12 cellular contexts compared by ENCODE assay signal in genomic region chr3:152280539-152280938, GRCh38. TPM values are rescaled to one million over a fixed set of nuclear protein-coding genes. Genes with fewer than 3 reads are reported as not detected.
DNase-seq lines count a peak whose midpoint lies in the region; ATAC-seq and TF ChIP-seq lines count a peak whose summit lies in the region.
"Had no signal": no experiment of that assay in that cellular context is flagged by ENCODE, and none has a peak within 500 bp of the region (broad histone marks: within the 10 kb centered on the region; RNA-seq: fewer than 3 reads in every experiment).

No MANE protein-coding gene starts in this region.

- H3K79me2 ChIP-seq in HCT116 (ENCODE audit: insufficient read depth, low read length) = peaks cover 100% of the 10 kb centered on the region

- H3K27ac Mint-ChIP-seq in CD8-positive, alpha-beta T cell = peak overlapping the region; percentile 92
- peak overlapping the region; percentile 87 for H3K27ac Mint-ChIP-seq in activated naive CD8-positive, alpha-beta T cell treated with anti-CD3 and anti-CD28 coated beads, Interleukin-2, amount 50 U/mL, for 24 hours

- POLR2A ChIA-PET in CD8-positive, alpha-beta T cell (lab: Charles Lee) = interaction anchor here (0.9 to 1.4 kb wide), 6 partner anchors 11 to 90 kb away, joined by 3 to 6 read pairs (median 4); no protein-coding TSS in a partner anchor
- POLR2A ChIA-PET in HCT116 (lab: Charles Lee) = no interaction called here

- H4K20me1 ChIP-seq in HCT116 (ENCODE audit: insufficient read depth) = peaks cover 35% of the 10 kb centered on the region; the same call in 1 of the 2 replicates

- TF ChIP-seq RAD21 in HCT116 (IDR thresholded peaks at IDR 0.05; ENCODE audit: low read depth) = no peak

- H3K9me2 ChIP-seq in HCT116 (ENCODE audit: insufficient read depth) = no peaks in the 10 kb centered on the region

- H3K4me3 ChIP-seq in CD8-positive, alpha-beta T cell (ENCODE audit: low read depth, low read length) = peak overlapping the region; percentile 24
- H3K4me3 ChIP-seq in HCT116 (replicated peaks in 1 of 2; ENCODE audit: low read depth in 1 of 2, low read length in 2 of 2) (no peak overlapping the region), psoas muscle (peak overlapping the region; percentile 91)
- H3K4me3 ChIP-seq: MG63 had no signal

- no peaks in the 10 kb centered on the region for H3K36me3 ChIP-seq in CD8-positive, alpha-beta T cell (ENCODE audit: insufficient read depth, low read length)
- H3K36me3 ChIP-seq in HCT116 (ENCODE audit: control insufficient read depth in 1 of 2, insufficient read depth in 2 of 2, low read length in 2 of 2) (no peaks in the 10 kb centered on the region), psoas muscle (ENCODE audit: insufficient read depth in 1 of 2, low read depth in 1 of 2) (no peaks in the 10 kb centered on the region)

- peak overlapping the region; percentile 78 for H3K4me3 Mint-ChIP-seq in CD8-positive, alpha-beta T cell
- H3K4me3 Mint-ChIP-seq in activated naive CD8-positive, alpha-beta T cell treated with anti-CD3 and anti-CD28 coated beads, Interleukin-2, amount 50 U/mL, for 24 hours = peak overlapping the region; percentile 70

- H3K4me2 ChIP-seq in HCT116 (ENCODE audit: low read length) = no peak overlapping the region

- RAD21 ChIA-PET in HCT116 (lab: Charles Lee; ENCODE audit: low non-redundant PET in 1 of 2, low total read pairs in 2 of 2, uncharacterized antibody in 2 of 2, unreplicated experiment in 2 of 2) = no interaction called here

- intact Hi-C loops in CD8-positive, alpha-beta T cell (cut with DNase I, micrococcal nuclease) = loop anchor here in 1 of 2 experiments (5.0 kb wide), 1 partner anchor 37 kb away; no protein-coding TSS in a partner anchor
- intact Hi-C loops in HCT116 (cut with micrococcal nuclease) = no loop called here
- intact Hi-C loops in psoas muscle (cut with DNase I) = no loop called here
- intact Hi-C loops in left colon (cut with DNase I, micrococcal nuclease) = no loop called here

- H3K9me3 ChIP-seq in CD8-positive, alpha-beta T cell (ENCODE audit: low read length) = no peaks in the 10 kb centered on the region
- no peaks in the 10 kb centered on the region for H3K9me3 ChIP-seq in HCT116 (ENCODE audit: control insufficient read depth in 1 of 2, insufficient read depth in 1 of 2, low read depth in 1 of 2, low read length in 2 of 2)
- H3K9me3 ChIP-seq in psoas muscle = no peaks in the 10 kb centered on the region
- H3K9me3 ChIP-seq: MG63 had no signal

- DNase-seq in CD8-positive, alpha-beta T cell = no peak
- DNase-seq in HCT116 (ENCODE audit: low read depth, low spot score) = no peak
- no peak for DNase-seq in activated naive CD8-positive, alpha-beta T cell treated with anti-CD3 and anti-CD28 coated beads, Interleukin-2, amount 50 U/mL, for 24 hours
- no peak for DNase-seq in psoas muscle
- DNase-seq in left colon = no peak
- DNase-seq in COLO829 (ENCODE audit: low spot score) = no peak
- DNase-seq: aorta; hypothalamus; MG63; NCI-H2171 treated with DMSO at 0.1 percent for 48 hours; stimulated activated CD4-positive, alpha-beta T cell treated with anti-CD3 and anti-CD28 coated beads, Interleukin-4, amount 100 ng/mL, for 4 hours had no signal

- WGBS in psoas muscle, 3 donors = 18 to 31% (median 18%) methylated on average over 3 of the region's 3 CpGs

- no peak overlapping the region for H2AFZ ChIP-seq in HCT116 (ENCODE audit: low read depth, low read length, poor library complexity, severe bottlenecking)

- no TSS peak for BruUV-seq in HCT116 (replicated peaks; lab: Mats Ljungman, UMichigan)

- H3K9me3 Mint-ChIP-seq in CD8-positive, alpha-beta T cell = no peaks in the 10 kb centered on the region
- H3K9me3 Mint-ChIP-seq in activated naive CD8-positive, alpha-beta T cell treated with anti-CD3 and anti-CD28 coated beads, Interleukin-2, amount 50 U/mL, for 24 hours = no peaks in the 10 kb centered on the region

- ATAC-seq in CD8-positive, alpha-beta T cell = no peak
- ATAC-seq in HCT116 (no peak), psoas muscle (no peak), left colon (no peak), GM21526 (IDR thresholded peaks at IDR 0.05; ENCODE audit: low FRiP score, unreplicated experiment) (no peak)
- no peak for ATAC-seq in activated naive CD8-positive, alpha-beta T cell treated with anti-CD3 and anti-CD28 coated beads, Interleukin-2, amount 50 U/mL, for 24 hours

- no peak for TF ChIP-seq CTCF in CD8-positive, alpha-beta T cell (IDR thresholded peaks at IDR 0.05)
- TF ChIP-seq CTCF in HCT116 (IDR thresholded peaks at IDR 0.05 in 2 of 3, conservative IDR thresholded peaks at IDR 0.05 in 1 of 3; ENCODE audit: borderline replicate concordance in 1 of 3, insufficient read depth in 1 of 3, low read depth in 2 of 3, low read length in 2 of 3) = no peak
- TF ChIP-seq CTCF in psoas muscle (IDR thresholded peaks at IDR 0.05) = no peak

- no peak overlapping the region for H3K9ac ChIP-seq in HCT116 (ENCODE audit: low read length)

- no peak overlapping the region for H3K27ac ChIP-seq in CD8-positive, alpha-beta T cell (ENCODE audit: low read depth, low read length)
- H3K27ac ChIP-seq in HCT116 (ENCODE audit: low read depth, low read length) = peak overlapping the region; percentile 6; the same call in 1 of the 2 replicates
- peak overlapping the region; percentile 99 for H3K27ac ChIP-seq in psoas muscle

- H3K4me1 ChIP-seq in CD8-positive, alpha-beta T cell (ENCODE audit: insufficient read depth, low read length) = peaks cover 89% of the 10 kb centered on the region
- peaks cover 38 to 51% of the 10 kb centered on the region in 2 experiments for H3K4me1 ChIP-seq in HCT116 (ENCODE audit: control insufficient read depth in 1 of 2, insufficient read depth in 2 of 2, low read length in 2 of 2)
- peaks cover 79% of the 10 kb centered on the region for H3K4me1 ChIP-seq in psoas muscle

- H3K27me3 Mint-ChIP-seq in CD8-positive, alpha-beta T cell (ENCODE audit: low read depth) = no peaks in the 10 kb centered on the region
- H3K27me3 Mint-ChIP-seq in activated naive CD8-positive, alpha-beta T cell treated with anti-CD3 and anti-CD28 coated beads, Interleukin-2, amount 50 U/mL, for 24 hours = no peaks in the 10 kb centered on the region

- peaks cover 83% of the 10 kb centered on the region for H3K4me1 Mint-ChIP-seq in CD8-positive, alpha-beta T cell (ENCODE audit: low read depth)
- H3K4me1 Mint-ChIP-seq in activated naive CD8-positive, alpha-beta T cell treated with anti-CD3 and anti-CD28 coated beads, Interleukin-2, amount 50 U/mL, for 24 hours = peaks cover 91% of the 10 kb centered on the region

- no peak for TF ChIP-seq POLR2A in HCT116 (IDR thresholded peaks at IDR 0.05; ENCODE audit: borderline replicate concordance, extremely low read depth, insufficient read depth, insufficient read length)

- H3K27me3 ChIP-seq in CD8-positive, alpha-beta T cell (ENCODE audit: insufficient read depth, low read length) = no peaks in the 10 kb centered on the region
- no peaks in the 10 kb centered on the region for H3K27me3 ChIP-seq in HCT116 (ENCODE audit: insufficient read depth, low read length)
- H3K27me3 ChIP-seq in psoas muscle (ENCODE audit: insufficient read depth in 3 of 3, low read length in 2 of 3) = no peaks in the 10 kb centered on the region
- H3K27me3 ChIP-seq: MG63 had no signal

- peaks cover 18% of the 10 kb centered on the region for H3K36me3 Mint-ChIP-seq in CD8-positive, alpha-beta T cell
- H3K36me3 Mint-ChIP-seq in activated naive CD8-positive, alpha-beta T cell treated with anti-CD3 and anti-CD28 coated beads, Interleukin-2, amount 50 U/mL, for 24 hours (ENCODE audit: low read depth) = peaks cover 6% of the 10 kb centered on the region

- CTCF ChIA-PET in CD8-positive, alpha-beta T cell (lab: Charles Lee) = interaction anchor here (1.0 to 1.6 kb wide), 3 partner anchors 8 to 97 kb away, joined by 3 to 8 read pairs (median 4); no protein-coding TSS in a partner anchor
- CTCF ChIA-PET in HCT116 (lab: Charles Lee) = interaction anchor here (0.9 kb wide), 1 partner anchor 254 kb away, joined by 3 read pairs; no protein-coding TSS in a partner anchor

TF ChIP-seq in HCT116, 20 proteins besides CTCF, POLR2A, EP300 and RAD21 (continues in another document):
- TF ChIP-seq ZNF274 (IDR thresholded peaks at IDR 0.05; ENCODE audit: low read depth, low read length) (no peak), POLR2AphosphoS5 (IDR thresholded peaks at IDR 0.05; ENCODE audit: low read depth, low read length) (no peak), MAX (IDR thresholded peaks at IDR 0.05) (no peak), TCF7L2 (IDR thresholded peaks at IDR 0.05; ENCODE audit: borderline replicate concordance, extremely low read depth, insufficient read depth, insufficient read length) (no peak), ELF1 (IDR thresholded peaks at IDR 0.05; ENCODE audit: borderline replicate concordance, low read depth) (no peak), FOSL1 (IDR thresholded peaks at IDR 0.05; ENCODE audit: low read depth) (no peak), CBX3 (IDR thresholded peaks at IDR 0.05; ENCODE audit: low read depth) (no peak), ATF3 (IDR thresholded peaks at IDR 0.05) (no peak), SIN3A (IDR thresholded peaks at IDR 0.05; ENCODE audit: low read depth) (no peak), ZFX (IDR thresholded peaks at IDR 0.05) (no peak)

RNA-seq across cellular contexts. Expression of gene MBNL1, which starts 11.8 kb away (rescaled TPM):
- 100 to 1,000 TPM; 515 to 529 TPM for total RNA-seq in CD8-positive, alpha-beta T cell
- total RNA-seq in HCT116 (2021; ENCODE audit: unreplicated experiment) (200 TPM), psoas muscle (100 to 1,000 TPM; 179 to 281 (median 242) TPM), left colon (100 to 1,000 TPM; 154 to 183 TPM)
- polyA plus RNA-seq in HCT116 (2012) = 69.4 and 70.1 TPM in 2 replicates
- 100 to 1,000 TPM in 2 of 3 donors, 10 to 100 TPM in 1; 27.4 to 168 (median 108) TPM for polyA plus RNA-seq in psoas muscle

Comparison
In these comparisons a context has a peak if more than half of its experiments do, and no peak if none do; other contexts are left out.
1. H3K4me3 ChIP-seq: peak in CD8-positive, alpha-beta T cell (single experiment) and psoas muscle (single experiment); none in HCT116 (0 of 2).